ENCODE assay signal across 9 cellular contexts in the genomic region with DNA sequence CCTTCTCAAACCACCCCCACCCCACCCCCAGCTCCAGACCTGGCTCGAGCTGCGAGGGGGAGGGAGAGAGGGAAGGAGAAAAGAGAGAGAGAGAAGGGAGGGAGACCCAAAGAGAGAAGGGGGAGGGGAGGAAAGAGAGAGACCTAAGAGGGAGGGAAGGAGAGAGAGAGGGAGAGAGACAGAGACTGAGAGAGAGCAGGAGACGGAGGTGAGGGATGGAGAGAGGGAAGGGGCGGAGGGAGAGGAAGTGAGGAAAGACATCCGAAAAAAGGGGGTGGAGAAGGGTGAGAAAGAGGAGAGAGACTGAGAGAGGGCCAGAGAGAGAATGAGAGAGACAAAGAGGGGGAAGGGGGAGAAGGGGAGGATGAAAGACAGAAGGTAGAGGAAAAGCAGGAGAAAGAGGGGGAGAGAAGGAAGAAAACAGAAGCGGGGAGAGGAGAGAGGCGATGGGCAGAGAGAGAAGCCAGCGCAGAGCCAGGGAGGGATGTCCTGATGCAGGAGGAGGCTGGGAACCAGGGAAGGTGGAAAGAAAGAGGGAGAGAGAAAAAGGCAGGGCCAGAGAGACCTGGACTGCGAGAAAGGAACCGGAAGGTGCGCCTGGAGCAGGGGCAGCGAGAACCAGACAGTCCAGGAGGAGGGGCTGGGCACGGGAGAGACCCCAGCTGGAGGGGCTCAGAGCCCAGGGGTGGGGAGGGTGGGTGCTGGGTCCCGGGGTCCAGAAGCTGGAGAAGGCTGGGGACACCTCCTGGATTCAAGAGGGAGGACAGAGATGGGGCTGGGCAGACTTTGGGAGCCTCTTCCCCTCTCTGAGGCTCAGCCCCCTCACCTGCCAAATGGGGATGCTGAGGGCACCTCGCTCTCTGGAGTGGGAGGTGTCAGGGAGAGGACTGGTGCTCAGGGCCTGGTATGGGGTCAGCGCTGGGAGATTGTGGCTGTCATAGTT. TPM values are rescaled to one million over a fixed set of nuclear protein-coding genes. Genes with fewer than 3 reads are reported as not detected.
DNase-seq lines count a peak whose midpoint lies in the region; ATAC-seq, FAIRE-seq and TF ChIP-seq lines count a peak whose summit lies in the region.
"Had no signal": no experiment of that assay in that cellular context is flagged by ENCODE, and none has a peak within 500 bp of the region (broad histone marks: within the 10 kb centered on the region; RNA-seq: fewer than 3 reads in every experiment).

No MANE protein-coding gene starts in this region.

- FAIRE-seq in pancreas (lab: Jason Lieb, UNC) = no peak

- ATAC-seq in pancreas = no peak

- H4K20me1 ChIP-seq in GM23248 (ENCODE audit: insufficient read depth) = peaks cover 6% of the 10 kb centered on the region; the same call in 1 of the 2 replicates

- intact Hi-C loops in pancreas (cut with DNase I) = no loop called here

- no peak overlapping the region for H2AFZ ChIP-seq in GM23248

- WGBS in GM23248 (ENCODE audit: low coverage in 1 of 2, low lambda C conversion rate in 2 of 2, missing lambda C conversion rate in 2 of 2), 2 experiments = 16 to 30% methylated on average over 6 to 16 of the region's 16 CpGs
- WGBS in esophagus, 2 donors = 19 to 31% methylated on average over 16 of the region's 16 CpGs
- WGBS in pancreas, 2 donors = 35 to 40% methylated on average over 16 of the region's 16 CpGs

- no peaks in the 10 kb centered on the region for H3K9me3 ChIP-seq in GM23248 (ENCODE audit: low read depth)
- no peaks in the 10 kb centered on the region for H3K9me3 ChIP-seq in SJSA1 (replicated peaks)
- H3K9me3 ChIP-seq in esophagus (ENCODE audit: control insufficient read depth in 2 of 2, insufficient read depth in 1 of 2, low read depth in 1 of 2, low read length in 1 of 2) = no peaks in the 10 kb centered on the region
- H3K9me3 ChIP-seq in pancreas = no peaks in the 10 kb centered on the region

- H3K27me3 ChIP-seq in GM23248 (replicated peaks; ENCODE audit: insufficient read depth) (no peaks in the 10 kb centered on the region), SJSA1 (replicated peaks) (no peaks in the 10 kb centered on the region), esophagus (ENCODE audit: control insufficient read depth in 1 of 2, insufficient read depth in 2 of 2, low read length in 2 of 2) (no peaks in the 10 kb centered on the region), pancreas (no peaks in the 10 kb centered on the region)

- H3K9me2 ChIP-seq in GM23248 (ENCODE audit: insufficient read depth) = no peaks in the 10 kb centered on the region

- in situ Hi-C loops in GM23248 (cut with MboI) = no loop called here

- peaks cover 22% of the 10 kb centered on the region for H3F3A ChIP-seq in GM23248 (ENCODE audit: insufficient read depth)

- H3K36me3 ChIP-seq in GM23248 (ENCODE audit: low read depth) = no peaks in the 10 kb centered on the region; the same call in 1 of the 2 replicates
- peaks cover 44% of the 10 kb centered on the region for H3K36me3 ChIP-seq in SJSA1
- H3K36me3 ChIP-seq in esophagus (ENCODE audit: control insufficient read depth in 2 of 2, insufficient read depth in 2 of 2, low read length in 1 of 2) = peaks cover 0 to 6% of the 10 kb centered on the region in 2 donors
- no peaks in the 10 kb centered on the region for H3K36me3 ChIP-seq in pancreas

- no peak for TF ChIP-seq CTCF in pancreas (IDR thresholded peaks at IDR 0.05)

- H3K4me3 ChIP-seq in GM23248 = peak overlapping the region; percentile 87
- H3K4me3 ChIP-seq in SJSA1 = peak overlapping the region; percentile 68
- H3K4me3 ChIP-seq in esophagus (ENCODE audit: low read depth in 1 of 2, low read length in 2 of 2) = peak overlapping the region; percentile 65 to 66
- peak overlapping the region; percentile 40 to 69 (median 58) for H3K4me3 ChIP-seq in pancreas

- peaks cover 85% of the 10 kb centered on the region for H3K79me2 ChIP-seq in GM23248 (ENCODE audit: insufficient read depth)

- H3K4me1 ChIP-seq in GM23248 (ENCODE audit: insufficient read depth) (peaks cover 27% of the 10 kb centered on the region), SJSA1 (replicated peaks) (peaks cover 26% of the 10 kb centered on the region), esophagus (ENCODE audit: control insufficient read depth in 2 of 2, insufficient read depth in 2 of 2, low read length in 1 of 2) (peaks cover 0 to 11% of the 10 kb centered on the region in 2 donors), pancreas (no peaks in the 10 kb centered on the region)

- DNase-seq in GM23248 (peak; percentile 54), SJSA1 (ENCODE audit: low read depth in 1 of 2, low spot score in 2 of 2) (peak in 1 of 2 experiments; percentile 27), pancreas (no peak), glomerular visceral epithelial cell (ENCODE audit: extremely low spot score) (no peak), NCI-H128 (lab: John Stamatoyannopoulos, UW; ENCODE audit: unreplicated experiment) (no peak), NCI-H2107 treated with DMSO at 0.1 percent for 48 hours (lab: John Stamatoyannopoulos, UW; ENCODE audit: unreplicated experiment) (no peak), mucosa of gallbladder (ENCODE audit: low spot score) (no peak)

- H3K27ac ChIP-seq in GM23248 (peak overlapping the region; percentile 83), SJSA1 (peak overlapping the region; percentile 15; the same call in 1 of the 2 replicates), esophagus (ENCODE audit: low read depth in 2 of 2, low read length in 1 of 2) (peak overlapping the region; percentile 79 to 87), pancreas (peak overlapping the region; percentile 43 to 89 (median 75))

- H3K4me2 ChIP-seq in GM23248 (ENCODE audit: unreplicated experiment) = peak overlapping the region; percentile 79

- peak overlapping the region; percentile 91 for H3K9ac ChIP-seq in GM23248

RNA-seq across cellular contexts. Expression of a gene that starts 1.7 kb away (rescaled TPM):
- 2.1 and 8.0 TPM in 2 replicates for total RNA-seq in GM23248 (2014; rRNA removed; shearing (Covaris generic))
- 5.6 and 7.7 TPM in 2 replicates for polyA plus RNA-seq in GM23248 (2016; fragmentation: Nextera tagmentation; extraction: Ambion mirVana)
- 8.7 and 10.7 TPM in 2 replicates for total RNA-seq in SJSA1 (2014; rRNA removed; shearing (Covaris generic))
- 10 to 100 TPM in 1 of 2 donors, 1 to 10 TPM in 1; 4.4 to 14.0 TPM for polyA plus RNA-seq in esophagus
- total RNA-seq in pancreas = 10 to 100 TPM in 1 of 6 donors, 1 to 10 TPM in 5; 3.8 to 12.4 (median 5.9) TPM
- polyA plus RNA-seq in pancreas = 10 to 100 TPM; 27.2 to 29.4 TPM
- 29.3 TPM for total RNA-seq in mucosa of gallbladder

RNA-seq across cellular contexts. Expression of a gene that starts 32.4 kb away (rescaled TPM):
- 0.43 and 1.1 TPM in 2 replicates for total RNA-seq in GM23248 (2014; rRNA removed; shearing (Covaris generic))
- 0.29 TPM in 1 of 2 replicates, not detected in the other for polyA plus RNA-seq in GM23248 (2016; fragmentation: Nextera tagmentation; extraction: Ambion mirVana)
- total RNA-seq in SJSA1 (2014; rRNA removed; shearing (Covaris generic)) = not detected in 2 replicates
- polyA plus RNA-seq in esophagus = under 1 TPM; 0.01 to 0.04 TPM
- total RNA-seq in pancreas = under 1 TPM in 4 of 6 donors, not detected in 2; 0.06 to 0.58 (median 0.36) TPM
- 1 to 10 TPM in 1 of 2 donors, under 1 TPM in 1; 0.54 to 1.3 TPM for polyA plus RNA-seq in pancreas
- 0.12 TPM for total RNA-seq in mucosa of gallbladder
- total RNA-seq: T-helper 2 cell treated with Interferon-gamma antibody and Interleukin-4, amounts not matched to agents 100 ng/mL and 5 ng/mL, for 36 hours had no signal

RNA-seq across cellular contexts. Expression of a gene that starts 44.8 kb away (rescaled TPM):
- not detected in 2 replicates for total RNA-seq in GM23248 (2014; rRNA removed; shearing (Covaris generic))
- polyA plus RNA-seq in GM23248 (2016; fragmentation: Nextera tagmentation; extraction: Ambion mirVana) (not detected in 2 replicates), esophagus (under 1 TPM; 0.11 to 0.26 TPM), pancreas (under 1 TPM; 0.12 to 0.27 TPM)
- total RNA-seq in SJSA1 (2014; rRNA removed; shearing (Covaris generic)) = not detected in 2 replicates
- total RNA-seq in pancreas (1 to 10 TPM in 4 of 6 donors, under 1 TPM in 1, not detected in 1; 0.37 to 5.0 (median 1.6) TPM), mucosa of gallbladder (5.9 TPM)
- total RNA-seq: T-helper 2 cell treated with Interferon-gamma antibody and Interleukin-4, amounts not matched to agents 100 ng/mL and 5 ng/mL, for 36 hours had no signal

Comparison
In these comparisons a context has a peak if more than half of its experiments do, and no peak if none do; other contexts are left out.
1. H3K27ac ChIP-seq: peak in every context shown above with its lines; median percentile 83 in GM23248; 83 in esophagus; 75 in pancreas; 15 in SJSA1.